Comparison of ENCODE assay signal across 15 cellular contexts in the genomic region with DNA sequence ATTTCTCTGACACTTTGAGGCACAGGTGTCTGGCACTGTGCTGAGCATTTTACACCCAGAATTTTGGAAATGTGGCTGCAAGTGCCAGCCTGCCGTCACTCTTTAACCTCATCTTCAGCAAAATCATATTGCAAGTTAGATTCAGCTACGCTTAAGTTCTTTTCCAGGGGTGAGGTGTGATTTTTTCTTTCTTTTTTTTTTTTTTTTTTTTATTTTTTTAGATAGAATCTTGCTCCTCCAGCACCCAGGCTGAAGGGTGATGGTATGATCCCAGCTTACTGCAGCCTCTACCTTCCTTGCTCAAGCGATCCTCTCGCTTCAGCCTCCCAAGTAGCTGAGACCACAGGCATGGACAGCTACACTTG. TPM values are rescaled to one million over a fixed set of nuclear protein-coding genes. Genes with fewer than 3 reads are reported as not detected.
DNase-seq lines count a peak whose midpoint lies in the region; ATAC-seq and TF ChIP-seq lines count a peak whose summit lies in the region.
"Had no signal": no experiment of that assay in that cellular context is flagged by ENCODE, and none has a peak within 500 bp of the region (broad histone marks: within the 10 kb centered on the region; RNA-seq: fewer than 3 reads in every experiment).

No MANE protein-coding gene starts in this region.

- H3K36me3 ChIP-seq in breast epithelium (no peaks in the 10 kb centered on the region), esophagus squamous epithelium (no peaks in the 10 kb centered on the region)

- TF ChIP-seq POLR2A in breast epithelium (IDR thresholded peaks at IDR 0.05) (no peak), esophagus squamous epithelium (IDR thresholded peaks at IDR 0.05) (no peak)

- H3K9me3 ChIP-seq in breast epithelium (no peaks in the 10 kb centered on the region), esophagus squamous epithelium (no peaks in the 10 kb centered on the region)

- H3K4me3 ChIP-seq in breast epithelium: no peak overlapping the region
- H3K4me3 ChIP-seq in esophagus squamous epithelium: no peak overlapping the region

- H3K36me3 Mint-ChIP-seq in MCF 10A (ENCODE audit: insufficient read depth, unreplicated experiment) (peaks cover 15% of the 10 kb centered on the region), immature natural killer cell (no peaks in the 10 kb centered on the region)

- H3K4me3 Mint-ChIP-seq in MCF 10A (ENCODE audit: unreplicated experiment) (peak overlapping the region; percentile 93), immature natural killer cell (no peak overlapping the region)
- H3K4me3 Mint-ChIP-seq: memory B cell had no signal

- H3K4me1 ChIP-seq in breast epithelium (peaks cover 0 to 21% of the 10 kb centered on the region in 2 donors), esophagus squamous epithelium (peaks cover 25 to 54% (median 35%) of the 10 kb centered on the region in 3 donors)
- H3K4me1 ChIP-seq: parathyroid adenoma had no signal

- peak overlapping the region; percentile 89 for H3K27ac Mint-ChIP-seq in MCF 10A (ENCODE audit: low read depth, unreplicated experiment)
- H3K27ac Mint-ChIP-seq in immature natural killer cell: no peak overlapping the region
- H3K27ac Mint-ChIP-seq: memory B cell had no signal

- POLR2A ChIA-PET in MCF 10A (lab: Yijun Ruan, JAX) (interaction anchor here (0.6 to 8.0 kb wide), 8 partner anchors 10 to 111 kb away, joined by 3 to 114 read pairs (median 8); no protein-coding TSS in a partner anchor), RWPE1 (lab: Yijun Ruan, JAX; ENCODE audit: low non-redundant PET) (interaction anchor here (0.6 to 2.9 kb wide), 3 partner anchors 11 to 32 kb away, joined by 3 to 11 read pairs (median 3); no protein-coding TSS in a partner anchor), GM10248 (lab: Yijun Ruan, JAX) (no interaction called here)

- H3K4me1 Mint-ChIP-seq in MCF 10A (ENCODE audit: insufficient read depth, unreplicated experiment) (peaks cover 28% of the 10 kb centered on the region), immature natural killer cell (peaks cover 12 to 16% of the 10 kb centered on the region in 2 donors)

- no peak for ATAC-seq in GM19452 (IDR thresholded peaks at IDR 0.05; ENCODE audit: unreplicated experiment)

- TF ChIP-seq CTCF in MCF 10A (IDR thresholded peaks at IDR 0.05; ENCODE audit: unreplicated experiment): no peak
- TF ChIP-seq CTCF in breast epithelium (IDR thresholded peaks at IDR 0.05): no peak
- TF ChIP-seq CTCF in RWPE1 (conservative IDR thresholded peaks at IDR 0.05; ENCODE audit: low read depth): no peak
- no peak for TF ChIP-seq CTCF in esophagus squamous epithelium (IDR thresholded peaks at IDR 0.05)
- TF ChIP-seq CTCF in GM10248 (IDR thresholded peaks at IDR 0.05; ENCODE audit: control extremely low read depth, extremely low read depth, low read depth, missing control alignments): no peak

- no peaks in the 10 kb centered on the region for H3K27me3 ChIP-seq in breast epithelium
- H3K27me3 ChIP-seq in esophagus squamous epithelium: no peaks in the 10 kb centered on the region

- intact Hi-C loops in MCF 10A (cut with micrococcal nuclease): loop anchor here (1.0 kb wide), 1 partner anchor 52 kb away; no protein-coding TSS in a partner anchor
- intact Hi-C loops in breast epithelium (cut with DNase I; ENCODE audit: low total_unique reads): no loop called here
- intact Hi-C loops in esophagus squamous epithelium (cut with DNase I): no loop called here

- H3K9me3 Mint-ChIP-seq in MCF 10A (ENCODE audit: unreplicated experiment): no peaks in the 10 kb centered on the region
- peaks cover 0 to 3% (median 0%) of the 10 kb centered on the region in 6 donors for H3K9me3 Mint-ChIP-seq in immature natural killer cell
- H3K9me3 Mint-ChIP-seq: memory B cell had no signal

- WGBS in esophagus squamous epithelium, 2 donors: 59 to 88% methylated on average over 4 of the region's 4 CpGs

- no peak for DNase-seq in MCF 10A (ENCODE audit: unreplicated experiment)
- DNase-seq in breast epithelium (ENCODE audit: low spot score in 2 of 2): no peak
- DNase-seq in RWPE1 (ENCODE audit: low spot score): no peak
- no peak for DNase-seq in esophagus squamous epithelium (lab: John Stamatoyannopoulos, UW)
- DNase-seq in GM10248 (ENCODE audit: extremely low spot score): no peak
- no peak for DNase-seq in immature natural killer cell
- no peak for DNase-seq in islet precursor cell
- DNase-seq: EL, GOT3, NCI-H187, NCI-H526 treated with DMSO at 0.1 percent for 48 hours, Right ventricle myocardium superior had no signal

- H3K27me3 Mint-ChIP-seq in MCF 10A (ENCODE audit: insufficient read depth, unreplicated experiment): no peaks in the 10 kb centered on the region
- peaks cover 3 to 19% (median 18%) of the 10 kb centered on the region in 3 donors for H3K27me3 Mint-ChIP-seq in immature natural killer cell (ENCODE audit: low read depth in 3 of 3)

- peak overlapping the region in 1 of 2 donors; percentile 13 for H3K27ac ChIP-seq in breast epithelium
- H3K27ac ChIP-seq in RWPE1: peak overlapping the region; percentile 99
- peak overlapping the region; percentile 85 to 98 (median 88) for H3K27ac ChIP-seq in esophagus squamous epithelium
- H3K27ac ChIP-seq: parathyroid adenoma had no signal

- CTCF ChIA-PET in MCF 10A (lab: Yijun Ruan, JAX): interaction anchor here (0.6 to 2.4 kb wide), 8 partner anchors 10 to 191 kb away, joined by 3 to 8 read pairs (median 4); no protein-coding TSS in a partner anchor
- CTCF ChIA-PET in RWPE1 (lab: Yijun Ruan, JAX): interaction anchor here (0.6 kb wide), 2 partner anchors 180 to 194 kb away, joined by 3 to 4 read pairs; no protein-coding TSS in a partner anchor
- CTCF ChIA-PET in GM10248 (lab: Yijun Ruan, JAX): interaction anchor here (1.1 to 1.8 kb wide), 3 partner anchors 11 to 23 kb away, joined by 3 to 4 read pairs (median 4); no protein-coding TSS in a partner anchor

- BruUV-seq in MCF 10A (replicated peaks; lab: Mats Ljungman, UMichigan): no TSS peak

RNA-seq across cellular contexts. Expression of gene RCC2, which starts 2.5 kb away (rescaled TPM):
- total RNA-seq in MCF 10A (2022): 89.1 and 107 TPM in 2 replicates
- 10 to 100 TPM; 21.1 to 39.0 (median 33.2) TPM for total RNA-seq in breast epithelium
- 10 to 100 TPM; 51.3 to 81.3 (median 53.6) TPM for total RNA-seq in esophagus squamous epithelium
- polyA plus RNA-seq in immature natural killer cell: 10 to 100 TPM; 22.8 to 35.5 (median 28.1) TPM
